2 cellular contexts compared by ENCODE assay signal in the genomic region with DNA sequence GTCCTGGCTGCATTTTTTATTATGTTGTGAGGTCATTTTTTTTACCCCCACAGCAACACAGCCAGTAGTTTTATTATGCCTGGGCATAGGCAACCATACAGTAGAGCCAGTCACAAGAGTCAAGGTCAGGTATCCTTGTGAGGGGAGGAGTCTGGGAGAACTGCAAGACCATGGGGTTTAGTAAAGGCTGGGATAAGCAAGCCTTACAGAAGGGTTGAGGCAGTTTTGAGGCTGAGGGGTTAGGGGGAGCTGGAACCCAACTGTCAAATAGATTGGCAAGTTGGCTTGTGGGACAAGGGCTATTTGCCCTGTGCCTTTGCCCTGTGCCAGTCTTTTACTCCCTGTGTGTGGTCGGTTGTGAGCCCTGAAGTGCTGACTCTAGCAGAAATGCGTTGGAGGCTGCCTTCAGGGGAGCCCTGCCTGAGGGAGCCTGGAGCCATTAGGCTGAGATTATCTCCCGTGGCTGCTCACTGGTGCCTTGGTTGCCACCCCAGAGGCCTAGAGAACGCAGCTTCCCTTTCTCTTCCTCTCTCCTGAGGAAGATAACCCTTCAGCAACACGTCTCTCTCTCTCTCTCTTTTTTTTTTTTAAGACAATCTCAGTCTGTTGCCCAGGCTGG.
TF ChIP-seq lines count a peak whose summit lies in the region.

No MANE protein-coding gene starts in this region.

TF ChIP-seq in IMR-90, 13 proteins besides CTCF, POLR2A, EP300 and RAD21:
- TF ChIP-seq, protein P1, sequence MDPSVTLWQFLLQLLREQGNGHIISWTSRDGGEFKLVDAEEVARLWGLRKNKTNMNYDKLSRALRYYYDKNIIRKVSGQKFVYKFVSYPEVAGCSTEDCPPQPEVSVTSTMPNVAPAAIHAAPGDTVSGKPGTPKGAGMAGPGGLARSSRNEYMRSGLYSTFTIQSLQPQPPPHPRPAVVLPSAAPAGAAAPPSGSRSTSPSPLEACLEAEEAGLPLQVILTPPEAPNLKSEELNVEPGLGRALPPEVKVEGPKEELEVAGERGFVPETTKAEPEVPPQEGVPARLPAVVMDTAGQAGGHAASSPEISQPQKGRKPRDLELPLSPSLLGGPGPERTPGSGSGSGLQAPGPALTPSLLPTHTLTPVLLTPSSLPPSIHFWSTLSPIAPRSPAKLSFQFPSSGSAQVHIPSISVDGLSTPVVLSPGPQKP (IDR thresholded peaks at IDR 0.05; ENCODE audit: borderline replicate concordance, low read depth, low read length): no peak
- TF ChIP-seq MAZ (IDR thresholded peaks at IDR 0.05; ENCODE audit: borderline replicate concordance, low read depth, low read length) (no peak), MXI1 (IDR thresholded peaks at IDR 0.05; ENCODE audit: borderline replicate concordance, low read depth, low read length) (no peak), MAFK (IDR thresholded peaks at IDR 0.05; ENCODE audit: low read depth, low read length) (peak; percentile 78), FOS (IDR thresholded peaks at IDR 0.05; ENCODE audit: low read depth, low read length) (no peak), CHD1 (IDR thresholded peaks at IDR 0.05; ENCODE audit: low read depth, low read length) (no peak)

TF ChIP-seq in H1, 55 proteins besides CTCF, POLR2A, EP300 and RAD21:
- TF ChIP-seq MAFK (IDR thresholded peaks at IDR 0.05; ENCODE audit: low read depth, low read length) (peak; percentile 69; the same call in 1 of the 2 replicates), SP4 (IDR thresholded peaks at IDR 0.05; ENCODE audit: low read length) (no peak), RFX5 (IDR thresholded peaks at IDR 0.05; ENCODE audit: borderline replicate concordance, low read depth, low read length) (no peak), TBP (IDR thresholded peaks at IDR 0.05; ENCODE audit: low read depth, low read length) (no peak), CBX5 (IDR thresholded peaks at IDR 0.05; ENCODE audit: low read depth, low read length) (no peak), RXRA (IDR thresholded peaks at IDR 0.05; ENCODE audit: insufficient read depth, low read depth, low read length) (no peak), CREB1 (IDR thresholded peaks at IDR 0.05) (no peak)
- TF ChIP-seq, protein P2, sequence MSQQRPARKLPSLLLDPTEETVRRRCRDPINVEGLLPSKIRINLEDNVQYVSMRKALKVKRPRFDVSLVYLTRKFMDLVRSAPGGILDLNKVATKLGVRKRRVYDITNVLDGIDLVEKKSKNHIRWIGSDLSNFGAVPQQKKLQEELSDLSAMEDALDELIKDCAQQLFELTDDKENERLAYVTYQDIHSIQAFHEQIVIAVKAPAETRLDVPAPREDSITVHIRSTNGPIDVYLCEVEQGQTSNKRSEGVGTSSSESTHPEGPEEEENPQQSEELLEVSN (IDR thresholded peaks at IDR 0.05): no peak
